Comparison of ENCODE assay signal across 25 cellular contexts in genomic region chr11:76621866-76622265, GRCh38. TPM values are rescaled to one million over a fixed set of nuclear protein-coding genes. Genes with fewer than 3 reads are reported as not detected.
DNase-seq lines count a peak whose midpoint lies in the region; ATAC-seq and TF ChIP-seq lines count a peak whose summit lies in the region.
"Had no signal": no experiment of that assay in that cellular context is flagged by ENCODE, and none has a peak within 500 bp of the region (broad histone marks: within the 10 kb centered on the region; RNA-seq: fewer than 3 reads in every experiment).

No MANE protein-coding gene starts in this region.

- POLR2A ChIA-PET in SK-N-SH (lab: Yijun Ruan, JAX), result no interaction called here
- POLR2A ChIA-PET in A673 (lab: Charles Lee; ENCODE audit: low non-redundant PET), result no interaction called here

- no peaks in the 10 kb centered on the region for H3K79me2 ChIP-seq in SK-N-SH (ENCODE audit: insufficient read depth)
- no peaks in the 10 kb centered on the region for H3K79me2 ChIP-seq in hepatocyte
- no peaks in the 10 kb centered on the region for H3K79me2 ChIP-seq in smooth muscle cell (ENCODE audit: low read depth)
- H3K79me2 ChIP-seq in mammary epithelial cell (ENCODE audit: insufficient read depth, low read length), result no peaks in the 10 kb centered on the region

- H3K4me1 ChIP-seq in SK-N-SH (ENCODE audit: control insufficient read depth in 1 of 2, insufficient read depth in 2 of 2, low read depth in 1 of 2, low read length in 1 of 2), result peaks cover 5 to 21% of the 10 kb centered on the region in 2 experiments; a peak in 2 of 4 replicates
- H3K4me1 ChIP-seq in hepatocyte (ENCODE audit: insufficient read depth), result peaks cover 23% of the 10 kb centered on the region
- H3K4me1 ChIP-seq in smooth muscle cell (ENCODE audit: low read depth), result peaks cover 14% of the 10 kb centered on the region
- H3K4me1 ChIP-seq in A673 (ENCODE audit: insufficient read depth, low read length, poor library complexity, severe bottlenecking), result no peaks in the 10 kb centered on the region
- H3K4me1 ChIP-seq in mammary epithelial cell (ENCODE audit: insufficient read depth, low read length), result peaks cover 2% of the 10 kb centered on the region
- H3K4me1 ChIP-seq: prostate gland had no signal

- no peaks in the 10 kb centered on the region for H4K20me1 ChIP-seq in SK-N-SH (ENCODE audit: insufficient read depth)
- H4K20me1 ChIP-seq in hepatocyte (ENCODE audit: insufficient read depth, poor library complexity, severe bottlenecking), result no peaks in the 10 kb centered on the region
- H4K20me1 ChIP-seq in smooth muscle cell (ENCODE audit: low read depth), result no peaks in the 10 kb centered on the region
- no peaks in the 10 kb centered on the region for H4K20me1 ChIP-seq in mammary epithelial cell (ENCODE audit: insufficient read depth, low read length)

- H3K27ac ChIP-seq in SK-N-SH (ENCODE audit: low read depth in 2 of 2, low read length in 1 of 2) (no peak overlapping the region), coronary artery (peak overlapping the region; percentile 69 to 80), hepatocyte (peak overlapping the region; percentile 61), smooth muscle cell (ENCODE audit: low read depth) (peak overlapping the region; percentile 94), A673 (ENCODE audit: low read depth, low read length, poor library complexity, severe bottlenecking) (no peak overlapping the region), mammary epithelial cell (ENCODE audit: insufficient read depth, low read depth, low read length) (no peak overlapping the region)
- H3K27ac ChIP-seq: prostate gland, SK-N-MC, WERI-Rb-1 had no signal

- no peak for TF ChIP-seq RAD21 in SK-N-SH (IDR thresholded peaks at IDR 0.05; ENCODE audit: low read length)

- H3K36me3 ChIP-seq in SK-N-SH (replicated peaks in 1 of 2; ENCODE audit: control insufficient read depth in 1 of 2, insufficient read depth in 2 of 2, low read length in 1 of 2), result no peaks in the 10 kb centered on the region
- H3K36me3 ChIP-seq in hepatocyte (replicated peaks; ENCODE audit: insufficient read depth, low read depth), result no peaks in the 10 kb centered on the region
- H3K36me3 ChIP-seq in smooth muscle cell (ENCODE audit: low read depth), result no peaks in the 10 kb centered on the region
- H3K36me3 ChIP-seq in A673 (ENCODE audit: insufficient read depth, low read length, poor library complexity, severe bottlenecking), result no peaks in the 10 kb centered on the region
- H3K36me3 ChIP-seq in mammary epithelial cell (ENCODE audit: insufficient read depth, low read length), result no peaks in the 10 kb centered on the region
- H3K36me3 ChIP-seq: BE2C, prostate gland, WERI-Rb-1 had no signal

- H3K9me3 ChIP-seq in SK-N-SH (no peaks in the 10 kb centered on the region), hepatocyte (ENCODE audit: low read depth) (no peaks in the 10 kb centered on the region), smooth muscle cell (replicated peaks; ENCODE audit: low read depth) (peaks cover 4% of the 10 kb centered on the region), A673 (ENCODE audit: low read depth, low read length, poor library complexity, severe bottlenecking) (no peaks in the 10 kb centered on the region), mammary epithelial cell (replicated peaks; ENCODE audit: insufficient read depth, low read length) (peaks cover 4% of the 10 kb centered on the region)
- H3K9me3 ChIP-seq: prostate gland had no signal

- H3K4me2 ChIP-seq in SK-N-SH (no peak overlapping the region; the same call in 1 of the 2 replicates), hepatocyte (no peak overlapping the region), smooth muscle cell (peak overlapping the region; percentile 76), mammary epithelial cell (ENCODE audit: insufficient read depth, low read depth, low read length) (no peak overlapping the region)

- peak overlapping the region; percentile 35; the same call in 1 of the 2 replicates for H2AFZ ChIP-seq in SK-N-SH (ENCODE audit: low read depth)
- H2AFZ ChIP-seq in hepatocyte, result no peak overlapping the region
- no peak overlapping the region for H2AFZ ChIP-seq in smooth muscle cell (ENCODE audit: low read depth)
- no peak overlapping the region for H2AFZ ChIP-seq in mammary epithelial cell (ENCODE audit: low read depth, low read length)

- H3K27me3 ChIP-seq in SK-N-SH (ENCODE audit: insufficient read depth) (no peaks in the 10 kb centered on the region), hepatocyte (no peaks in the 10 kb centered on the region), smooth muscle cell (ENCODE audit: low read depth) (no peaks in the 10 kb centered on the region), A673 (replicated peaks; ENCODE audit: insufficient read depth, low read depth, low read length, poor library complexity) (no peaks in the 10 kb centered on the region), mammary epithelial cell (ENCODE audit: insufficient read depth, low read length) (no peaks in the 10 kb centered on the region)
- H3K27me3 ChIP-seq: BE2C had no signal

- H3F3A ChIP-seq in SK-N-SH (replicated peaks; ENCODE audit: insufficient read depth) (peaks cover 6% of the 10 kb centered on the region), smooth muscle cell (ENCODE audit: low read depth) (no peaks in the 10 kb centered on the region)

- dilution Hi-C loops in mammary epithelial cell (cut with HindIII; ENCODE audit: low sequenced_read_pairs), result no loop called here

- ATAC-seq in SK-N-SH treated with all-trans-retinoic acid at 6 μM for 48 hours, result no peak

- TF ChIP-seq EP300 in SK-N-SH (IDR thresholded peaks at IDR 0.05; ENCODE audit: borderline replicate concordance in 1 of 2, low read depth in 1 of 2, low read length in 1 of 2), result no peak

- DNase-seq in SK-N-SH (no peak), coronary artery (ENCODE audit: low spot score) (no peak), hepatocyte (ENCODE audit: low spot score) (no peak), smooth muscle cell (lab: John Stamatoyannopoulos, UW; ENCODE audit: unreplicated experiment) (no peak), A673 (ENCODE audit: low spot score) (no peak), mammary epithelial cell (no peak), GM20000 (ENCODE audit: low spot score) (no peak)
- DNase-seq: 8988T; activated CD4-positive, alpha-beta T cell treated with anti-CD3 and anti-CD28 coated beads, Interleukin-2, amount 50 U/mL, for 1 hour; activated naive CD4-positive, alpha-beta T cell treated with anti-CD3 and anti-CD28 coated beads for 36 hours; BE2C; foreskin fibroblast; HCEC 1CT; hippocampal formation; Karpas-422; NCI-H187 treated with DMSO at 0.1 percent for 48 hours; NCI-H226; small intestine; stimulated activated CD4-positive, alpha-beta T cell treated with anti-CD3 and anti-CD28 coated beads, Interleukin-4, amount 100 ng/mL, for 24 hours; WERI-Rb-1 had no signal

- H3K4me3 ChIP-seq in SK-N-SH (ENCODE audit: low read depth in 2 of 2, low read length in 1 of 2) (no peak overlapping the region), coronary artery (no peak overlapping the region), hepatocyte (no peak overlapping the region), smooth muscle cell (no peak overlapping the region), A673 (ENCODE audit: low read depth, low read length, poor library complexity, severe bottlenecking) (no peak overlapping the region), mammary epithelial cell (replicated peaks in 1 of 3; ENCODE audit: insufficient read depth in 1 of 3, low read depth in 2 of 3, low read length in 3 of 3) (no peak overlapping the region)
- H3K4me3 ChIP-seq: prostate gland, SK-N-MC had no signal

- no peak overlapping the region for H3K9ac ChIP-seq in SK-N-SH
- H3K9ac ChIP-seq in smooth muscle cell (ENCODE audit: low read depth), result peak overlapping the region; percentile 64
- no peak overlapping the region for H3K9ac ChIP-seq in mammary epithelial cell (ENCODE audit: insufficient read depth, low read length)

- BruUV-seq in A673 (replicated peaks; lab: Mats Ljungman, UMichigan), result no TSS peak
- no TSS peak for BruUV-seq in mammary epithelial cell (replicated peaks; lab: Mats Ljungman, UMichigan)

- in situ Hi-C loops in mammary epithelial cell (cut with MboI; ENCODE audit: low sequenced_read_pairs in 2 of 2), result loop anchor here in 1 of 2 donors (10.0 kb wide), 1 partner anchor 57 kb away; no protein-coding TSS in a partner anchor

- CTCF ChIA-PET in SK-N-SH (lab: Yijun Ruan, JAX) (no interaction called here), A673 (lab: Charles Lee) (no interaction called here), mammary epithelial cell (lab: Charles Lee; ENCODE audit: low non-redundant PET) (no interaction called here)

- no peaks in the 10 kb centered on the region for H3K9me2 ChIP-seq in SK-N-SH
- no peaks in the 10 kb centered on the region for H3K9me2 ChIP-seq in hepatocyte (replicated peaks; ENCODE audit: insufficient read depth)

- TF ChIP-seq CTCF in SK-N-SH (IDR thresholded peaks at IDR 0.05) (no peak), coronary artery (IDR thresholded peaks at IDR 0.05) (no peak), hepatocyte (IDR thresholded peaks at IDR 0.05; ENCODE audit: poor library complexity) (no peak), smooth muscle cell (IDR thresholded peaks at IDR 0.05; ENCODE audit: borderline replicate concordance, insufficient read depth, poor library complexity, severe bottlenecking) (no peak), A673 (conservative IDR thresholded peaks at IDR 0.05; ENCODE audit: low read depth, low read length) (no peak), mammary epithelial cell (conservative IDR thresholded peaks at IDR 0.05 in 1 of 2, IDR thresholded peaks at IDR 0.05 in 1 of 2; ENCODE audit: extremely low read depth in 1 of 2, insufficient read depth in 1 of 2, low read depth in 1 of 2, low read length in 2 of 2) (no peak), GM20000 (IDR thresholded peaks at IDR 0.05; ENCODE audit: extremely low read depth, missing control alignments) (no peak)

- 81% methylated on average over 5 of the region's 7 CpGs for WGBS in SK-N-SH (ENCODE audit: low lambda C conversion rate)
- WGBS in hepatocyte (ENCODE audit: low lambda C conversion rate, missing lambda C conversion rate), result 40% methylated on average over 7 of the region's 7 CpGs
- 16% methylated on average over 7 of the region's 7 CpGs for WGBS in smooth muscle cell (ENCODE audit: low lambda C conversion rate)
- 83% methylated on average over 7 of the region's 7 CpGs for WGBS in mammary epithelial cell (ENCODE audit: low coverage, missing lambda C conversion rate)

- intact Hi-C loops in A673 (cut with micrococcal nuclease; ENCODE audit: unreplicated experiment) (no loop called here), mammary epithelial cell (cut with micrococcal nuclease) (no loop called here)

TF ChIP-seq in SK-N-SH treated with all-trans-retinoic acid at 6 μM for 48 hours, 23 proteins besides CTCF, POLR2A, EP300 and RAD21 (continues in another document):
- no peak for TF ChIP-seq BACH2 (CRISPR knock-in tag; IDR thresholded peaks at IDR 0.05; ENCODE audit: borderline replicate concordance)

RNA-seq across cellular contexts. Expression of gene LRRC32, which starts 48.7 kb away (rescaled TPM):
- 0.19 and 0.43 TPM in 2 replicates for polyA plus RNA-seq in SK-N-SH (2012; rRNA removed)
- polyA plus RNA-seq in SK-N-SH (2012; cell fraction: cytosol; rRNA removed), result 0.28 and 0.30 TPM in 2 replicates
- 0.42 and 0.57 TPM in 2 replicates for polyA plus RNA-seq in SK-N-SH (2012; cell fraction: nucleus; rRNA removed)
- total RNA-seq in hepatocyte, result 14.7 and 25.5 TPM in 2 replicates
- polyA plus RNA-seq in hepatocyte, result 75.2 and 80.4 TPM in 2 replicates
- 147 and 171 TPM in 2 replicates for total RNA-seq in smooth muscle cell
- polyA plus RNA-seq in smooth muscle cell, result 330 and 444 TPM in 2 replicates
- total RNA-seq in A673 (2021), result not detected in 2 replicates
- total RNA-seq in mammary epithelial cell, result under 1 TPM in 1 of 2 donors, not detected in 1; under 0.01 TPM
- polyA plus RNA-seq in mammary epithelial cell, result not detected
- not detected for polyA minus RNA-seq in mammary epithelial cell
- total RNA-seq: HT-29 had no signal
- polyA plus RNA-seq: neural cell had no signal

Comparison
In these comparisons a context has a peak if more than half of its experiments do, and no peak if none do; other contexts are left out.
1. H3K27ac ChIP-seq: peak in coronary artery (2 of 2), hepatocyte (single experiment) and smooth muscle cell (single experiment); none in SK-N-SH (0 of 2), A673 (single experiment) and mammary epithelial cell (single experiment).
2. RNA of gene LRRC32, which starts 48.7 kb away (total RNA-seq): 147 to 171 TPM in smooth muscle cell and 14.7 to 25.5 TPM in hepatocyte; not detected in A673 and under 0.01 TPM in mammary epithelial cell; every median in the first group is over 10 times any median in the second.